ENCODE assay signal across 23 cellular contexts in genomic region chrX:154519389-154519788, GRCh38. TPM values are rescaled to one million over a fixed set of nuclear protein-coding genes. Genes with fewer than 3 reads are reported as not detected.
DNase-seq lines count a peak whose midpoint lies in the region; ATAC-seq, FAIRE-seq and TF ChIP-seq lines count a peak whose summit lies in the region.
"Had no signal": no experiment of that assay in that cellular context is flagged by ENCODE, and none has a peak within 500 bp of the region (broad histone marks: within the 10 kb centered on the region; RNA-seq: fewer than 3 reads in every experiment).

No MANE protein-coding gene starts in this region.

- peak; percentile 73 for FAIRE-seq in K562 (lab: Jason Lieb, UNC)
- FAIRE-seq: G401.6, GM12891, GM19239 had no signal

- H2AFZ ChIP-seq in K562 (ENCODE audit: low read depth, low read length), result peak overlapping the region; percentile 70

- CTCF ChIA-PET in K562 (lab: Yijun Ruan, JAX; ENCODE audit: low intra/inter-chr PET ratio), result interaction anchor here (0.6 kb wide), 1 partner anchor 9 kb away, joined by 5 read pairs; no protein-coding TSS in a partner anchor

- TF ChIP-seq CTCF in cardiac muscle cell (IDR thresholded peaks at IDR 0.05; ENCODE audit: low read depth, low read length) (no peak), K562 (IDR thresholded peaks at IDR 0.05 in 2 of 3, conservative IDR thresholded peaks at IDR 0.05 in 1 of 3; ENCODE audit: insufficient read depth in 2 of 3, low read depth in 1 of 3, low read length in 3 of 3) (no peak), mesothelial cell of epicardium (IDR thresholded peaks at IDR 0.05; ENCODE audit: unreplicated experiment) (no peak), testis (IDR thresholded peaks at IDR 0.05) (no peak)

- ATAC-seq in Right ventricle myocardium inferior (no peak), K562 (no peak)

- no peak for TF ChIP-seq EP300 in K562 (IDR thresholded peaks at IDR 0.05; ENCODE audit: low read length)

- peaks cover 18% of the 10 kb centered on the region for H3K79me2 ChIP-seq in K562 (ENCODE audit: control insufficient read depth, insufficient read depth, low read length)

- H3K27me3 Mint-ChIP-seq in mesothelial cell of epicardium (ENCODE audit: low read depth), result no peaks in the 10 kb centered on the region
- H3K27me3 Mint-ChIP-seq: CD4-positive, alpha-beta memory T cell; CD4-positive, CD25-positive, alpha-beta regulatory T cell had no signal

- peak overlapping the region; percentile 30 for H3K27ac Mint-ChIP-seq in mesothelial cell of epicardium
- H3K27ac Mint-ChIP-seq: CD14-positive monocyte; CD4-positive, CD25-positive, alpha-beta regulatory T cell; CD8-positive, alpha-beta memory T cell had no signal

- peaks cover 4% of the 10 kb centered on the region for H3K9me3 Mint-ChIP-seq in mesothelial cell of epicardium
- H3K9me3 Mint-ChIP-seq: CD4-positive, alpha-beta memory T cell; CD4-positive, CD25-positive, alpha-beta regulatory T cell; CD8-positive, alpha-beta memory T cell had no signal

- in situ Hi-C loops in K562 (cut with MboI), result no loop called here

- intact Hi-C loops in Right ventricle myocardium inferior (cut with DNase I) (no loop called here), K562 (cut with micrococcal nuclease) (loop anchor here (5.0 kb wide), 1 partner anchor 37 kb away; no protein-coding TSS in a partner anchor), testis (cut with DNase I; ENCODE audit: low total_unique reads) (no loop called here)

- H3K27ac ChIP-seq in cardiac muscle cell, result peak overlapping the region; percentile 71
- H3K27ac ChIP-seq in K562 (ENCODE audit: extremely low read depth, low read depth, low read length), result peak overlapping the region; percentile 41; the same call in 1 of the 3 replicates
- no peak overlapping the region for H3K27ac ChIP-seq in testis
- no peak overlapping the region for H3K27ac ChIP-seq in effector memory CD4-positive, alpha-beta T cell (ENCODE audit: insufficient read depth, low read length, poor library complexity, severe bottlenecking)
- H3K27ac ChIP-seq: 22Rv1, BLaER1 had no signal

- no peak for TF ChIP-seq POLR2A in K562 (conservative IDR thresholded peaks at IDR 0.05)
- TF ChIP-seq POLR2A in testis (IDR thresholded peaks at IDR 0.05), result no peak

- peaks cover 18% of the 10 kb centered on the region for H3K4me1 ChIP-seq in cardiac muscle cell (ENCODE audit: low read depth)
- H3K4me1 ChIP-seq in K562 (replicated peaks in 1 of 2; ENCODE audit: control insufficient read depth in 2 of 2, insufficient read depth in 2 of 2, low read length in 2 of 2), result peaks cover 13 to 37% of the 10 kb centered on the region in 2 experiments; a peak in 4 of 5 replicates
- H3K4me1 ChIP-seq in testis, result peaks cover 12% of the 10 kb centered on the region
- no peaks in the 10 kb centered on the region for H3K4me1 ChIP-seq in effector memory CD4-positive, alpha-beta T cell (ENCODE audit: control insufficient read depth, insufficient read depth, low read length, poor library complexity, severe bottlenecking)
- H3K4me1 ChIP-seq: BE2C had no signal

- no peak overlapping the region for H3K4me3 ChIP-seq in cardiac muscle cell
- H3K4me3 ChIP-seq in K562, result no peak overlapping the region
- no peak overlapping the region for H3K4me3 ChIP-seq in testis
- no peak overlapping the region for H3K4me3 ChIP-seq in effector memory CD4-positive, alpha-beta T cell (ENCODE audit: insufficient read depth, low read depth, low read length, poor library complexity, severe bottlenecking)
- H3K4me3 ChIP-seq: BLaER1 had no signal

- peaks cover 20% of the 10 kb centered on the region for H3K4me1 Mint-ChIP-seq in mesothelial cell of epicardium

- no peaks in the 10 kb centered on the region for H3K36me3 Mint-ChIP-seq in mesothelial cell of epicardium
- H3K36me3 Mint-ChIP-seq: CD14-positive monocyte; CD4-positive, CD25-positive, alpha-beta regulatory T cell; CD8-positive, alpha-beta memory T cell had no signal

- H3K4me2 ChIP-seq in K562 (ENCODE audit: insufficient read depth, low read length), result peak overlapping the region; percentile 37; the same call in 1 of the 2 replicates
- H3K4me2 ChIP-seq: BLaER1 had no signal

- peak overlapping the region; percentile 25 to 81; a peak in 2 of 4 replicates for H3K9ac ChIP-seq in K562 (ENCODE audit: insufficient read depth in 1 of 2, low read depth in 2 of 2, low read length in 2 of 2)
- H3K9ac ChIP-seq: BLaER1 had no signal

- H3K27me3 ChIP-seq in cardiac muscle cell, result no peaks in the 10 kb centered on the region
- no peaks in the 10 kb centered on the region for H3K27me3 ChIP-seq in K562 (ENCODE audit: control insufficient read depth in 2 of 2, insufficient read depth in 2 of 2, low read length in 2 of 2)
- no peaks in the 10 kb centered on the region for H3K27me3 ChIP-seq in testis
- H3K27me3 ChIP-seq in effector memory CD4-positive, alpha-beta T cell (replicated peaks; ENCODE audit: control insufficient read depth, insufficient read depth, low read length, poor library complexity, severe bottlenecking), result no peaks in the 10 kb centered on the region
- H3K27me3 ChIP-seq: BE2C had no signal

- BruUV-seq in K562 (replicated peaks; lab: Mats Ljungman, UMichigan), result no TSS peak

- WGBS in K562 (ENCODE audit: insufficient coverage, low coverage, missing lambda C conversion rate), result 13% methylated on average over 6 of the region's 8 CpGs
- 52 to 86% methylated on average over 8 of the region's 8 CpGs for WGBS in testis, 2 donors

- H3K9me3 ChIP-seq in cardiac muscle cell (ENCODE audit: low read depth) (no peaks in the 10 kb centered on the region), K562 (replicated peaks; ENCODE audit: control insufficient read depth, insufficient read depth, low read depth, low read length) (no peaks in the 10 kb centered on the region), testis (no peaks in the 10 kb centered on the region)
- no peaks in the 10 kb centered on the region for H3K9me3 ChIP-seq in effector memory CD4-positive, alpha-beta T cell (ENCODE audit: control insufficient read depth, low read length)
- H3K9me3 ChIP-seq: BE2C had no signal

- POLR2A ChIA-PET in K562 (lab: Yijun Ruan, JAX), result interaction anchor here (1.0 to 1.8 kb wide), 3 partner anchors 12 to 121 kb away, joined by 4 to 5 read pairs (median 5); partner anchors contain the start of gene RPL10

- H4K20me1 ChIP-seq in K562 (replicated peaks; ENCODE audit: control insufficient read depth, insufficient read depth, low read length), result no peaks in the 10 kb centered on the region
- H4K20me1 ChIP-seq: BLaER1 had no signal

- no peaks in the 10 kb centered on the region for H3K9me1 ChIP-seq in K562 (ENCODE audit: control insufficient read depth, insufficient read depth, low read length)

- no peak for TF ChIP-seq RAD21 in K562 (CRISPR knock-in tag; conservative IDR thresholded peaks at IDR 0.05 in 1 of 2, IDR thresholded peaks at IDR 0.05 in 1 of 2)

- H3K4me3 Mint-ChIP-seq in mesothelial cell of epicardium, result no peak overlapping the region
- H3K4me3 Mint-ChIP-seq: CD14-positive monocyte; CD4-positive, alpha-beta memory T cell; CD4-positive, CD25-positive, alpha-beta regulatory T cell; CD8-positive, alpha-beta memory T cell had no signal

- no peaks in the 10 kb centered on the region for H3K36me3 ChIP-seq in cardiac muscle cell
- H3K36me3 ChIP-seq in K562 (ENCODE audit: control insufficient read depth, insufficient read depth, low read length), result no peaks in the 10 kb centered on the region
- H3K36me3 ChIP-seq in testis (ENCODE audit: low read depth, missing control alignments), result no peaks in the 10 kb centered on the region
- H3K36me3 ChIP-seq in effector memory CD4-positive, alpha-beta T cell (ENCODE audit: control insufficient read depth, insufficient read depth, low read length), result no peaks in the 10 kb centered on the region
- H3K36me3 ChIP-seq: BE2C, BLaER1 had no signal

- no peak for DNase-seq in cardiac muscle cell (ENCODE audit: low read depth in 1 of 2, low spot score in 1 of 2)
- no peak for DNase-seq in Right ventricle myocardium inferior (ENCODE audit: missing footprints)
- DNase-seq in K562 (ENCODE audit: extremely low read depth in 1 of 4, low spot score in 3 of 4), result peak in 1 of 4 experiments; percentile 63
- DNase-seq in mesothelial cell of epicardium (ENCODE audit: low spot score in 2 of 2, unreplicated experiment in 2 of 2), result no peak
- DNase-seq in testis, result peak; percentile 25
- no peak for DNase-seq in effector memory CD4-positive, alpha-beta T cell
- no peak for DNase-seq in nucleus accumbens (lab: John Stamatoyannopoulos, UW)
- DNase-seq in NCI-H2081 (lab: John Stamatoyannopoulos, UW), result no peak
- DNase-seq: ACHN; BE2C; C1 segment of cervical spinal cord; CD4-positive, alpha-beta memory T cell; CD4-positive, CD25-positive, alpha-beta regulatory T cell; CD8-positive, alpha-beta memory T cell; COR-L47; DMS79 treated with DMSO at 0.1 percent for 48 hours; GF-D8 had no signal

RNA-seq across cellular contexts. Expression of gene FAM3A, which starts 3.4 kb away (rescaled TPM):
- total RNA-seq in cardiac muscle cell (121 and 140 TPM in 2 replicates), Right ventricle myocardium inferior (62.1 TPM), K562 (2014; rRNA removed) (53.3 and 67.6 TPM in 2 replicates), K562 (2014; rRNA removed; fragmentation: Illumina TruSeq; extraction: Trizol) (6.6 and 10.0 TPM in 2 replicates), K562 (2015; rRNA removed; fragmentation: Illumina TruSeq; extraction: Trizol) (27.0 and 32.3 TPM in 2 replicates), K562 (2021) (68.9 and 70.6 TPM in 2 replicates), mesothelial cell of epicardium (39.1 to 42.9 TPM (median 41.1 TPM) in 3 replicates), testis (10 to 100 TPM; 24.7 to 41.1 TPM)
- polyA plus RNA-seq in cardiac muscle cell (112 and 136 TPM in 2 replicates), K562 (2011; rRNA removed) (29.2 and 44.1 TPM in 2 replicates), K562 (2014; fragmentation: Illumina TruSeq; extraction: Trizol) (24.2 and 44.9 TPM in 2 replicates), K562 (2014; fragmentation: Nextera tagmentation; extraction: Ambion mirVana) (1 to 10 TPM in 1 of 2 experiments, under 1 TPM in 1; 0.75 to 1.8 TPM), K562 (2014; rRNA removed) (62.9 and 66.7 TPM in 2 replicates), testis (ENCODE audit: insufficient read depth, low read depth, low replicate concordance) (24.0 TPM)
- total RNA-seq in K562 (2011; cell fraction: chromatin; rRNA removed; ENCODE audit: low replicate concordance), result 62.3 and 136 TPM in 2 replicates
- 135 and 139 TPM in 2 replicates for total RNA-seq in K562 (2011; cell fraction: nucleolus; rRNA removed)
- 84.9 and 88.7 TPM in 2 replicates for total RNA-seq in K562 (2011; cell fraction: nucleoplasm; rRNA removed)
- polyA plus RNA-seq in K562 (2011; cell fraction: cytosol; rRNA removed), result 45.6 and 88.5 TPM in 2 replicates
- polyA plus RNA-seq in K562 (2011; cell fraction: nucleus; rRNA removed), result 159 and 221 TPM in 2 replicates
- 47.8 and 77.3 TPM in 2 replicates for polyA plus RNA-seq in K562 (2012)
- 7.6 and 13.4 TPM in 2 replicates for polyA minus RNA-seq in K562 (2011; rRNA and poly(A)+ RNA removed)
- polyA minus RNA-seq in K562 (2011; cell fraction: cytosol; rRNA and poly(A)+ RNA removed), result 25.1 and 30.7 TPM in 2 replicates
- polyA minus RNA-seq in K562 (2011; cell fraction: nucleus; rRNA and poly(A)+ RNA removed), result 25.2 and 34.2 TPM in 2 replicates

RNA-seq across cellular contexts. Expression of gene G6PD, which starts 27.3 kb away (rescaled TPM):
- total RNA-seq in cardiac muscle cell (30.7 and 36.0 TPM in 2 replicates), Right ventricle myocardium inferior (15.0 TPM), K562 (2014; rRNA removed) (80.2 and 104 TPM in 2 replicates), K562 (2014; rRNA removed; fragmentation: Illumina TruSeq; extraction: Trizol) (28.7 and 44.7 TPM in 2 replicates), K562 (2015; rRNA removed; fragmentation: Illumina TruSeq; extraction: Trizol) (66.4 and 73.6 TPM in 2 replicates), K562 (2021) (205 and 212 TPM in 2 replicates), mesothelial cell of epicardium (54.4 to 56.5 TPM (median 55.8 TPM) in 3 replicates), testis (100 to 1,000 TPM; 263 to 419 TPM)
- polyA plus RNA-seq in cardiac muscle cell (7.7 and 9.9 TPM in 2 replicates), K562 (2011; rRNA removed) (44.6 and 133 TPM in 2 replicates), K562 (2014; fragmentation: Illumina TruSeq; extraction: Trizol) (222 and 260 TPM in 2 replicates), K562 (2014; fragmentation: Nextera tagmentation; extraction: Ambion mirVana) (10 to 100 TPM in 1 of 2 experiments, 1 to 10 TPM in 1; 2.9 to 18.3 TPM), K562 (2014; rRNA removed) (86.3 and 104 TPM in 2 replicates), testis (ENCODE audit: insufficient read depth, low read depth, low replicate concordance) (206 TPM)
- total RNA-seq in K562 (2011; cell fraction: chromatin; rRNA removed; ENCODE audit: low replicate concordance), result 99.3 and 369 TPM in 2 replicates
- total RNA-seq in K562 (2011; cell fraction: nucleolus; rRNA removed), result 201 and 212 TPM in 2 replicates
- total RNA-seq in K562 (2011; cell fraction: nucleoplasm; rRNA removed), result 122 and 126 TPM in 2 replicates
- 69.2 and 84.8 TPM in 2 replicates for polyA plus RNA-seq in K562 (2011; cell fraction: cytosol; rRNA removed)
- polyA plus RNA-seq in K562 (2011; cell fraction: nucleus; rRNA removed), result 266 and 292 TPM in 2 replicates
- 217 and 238 TPM in 2 replicates for polyA plus RNA-seq in K562 (2012)
- polyA minus RNA-seq in K562 (2011; rRNA and poly(A)+ RNA removed), result 39.7 and 47.5 TPM in 2 replicates
- polyA minus RNA-seq in K562 (2011; cell fraction: cytosol; rRNA and poly(A)+ RNA removed), result 94.5 and 147 TPM in 2 replicates
- polyA minus RNA-seq in K562 (2011; cell fraction: nucleus; rRNA and poly(A)+ RNA removed), result 96.3 and 128 TPM in 2 replicates

RNA-seq across cellular contexts. Expression of gene IKBKG, which starts 28.0 kb away (rescaled TPM):
- total RNA-seq in cardiac muscle cell (15.1 and 18.7 TPM in 2 replicates), Right ventricle myocardium inferior (15.5 TPM), K562 (2014; rRNA removed) (28.2 and 45.3 TPM in 2 replicates), K562 (2014; rRNA removed; fragmentation: Illumina TruSeq; extraction: Trizol) (6.8 and 10.6 TPM in 2 replicates), K562 (2015; rRNA removed; fragmentation: Illumina TruSeq; extraction: Trizol) (21.9 and 22.2 TPM in 2 replicates), K562 (2021) (46.2 and 51.8 TPM in 2 replicates), mesothelial cell of epicardium (19.1 to 20.6 TPM (median 19.1 TPM) in 3 replicates), testis (10 to 100 TPM; 28.1 to 38.7 TPM)
- polyA plus RNA-seq in cardiac muscle cell (13.6 and 23.5 TPM in 2 replicates), K562 (2011; rRNA removed) (23.4 and 29.9 TPM in 2 replicates), K562 (2014; fragmentation: Illumina TruSeq; extraction: Trizol) (18.6 and 29.3 TPM in 2 replicates), K562 (2014; fragmentation: Nextera tagmentation; extraction: Ambion mirVana) (under 1 TPM; 0.68 to 0.99 TPM), K562 (2014; rRNA removed) (52.9 and 60.0 TPM in 2 replicates), testis (ENCODE audit: insufficient read depth, low read depth, low replicate concordance) (27.9 TPM)
- 24.9 and 66.1 TPM in 2 replicates for total RNA-seq in K562 (2011; cell fraction: chromatin; rRNA removed; ENCODE audit: low replicate concordance)
- 52.9 and 57.4 TPM in 2 replicates for total RNA-seq in K562 (2011; cell fraction: nucleolus; rRNA removed)
- 30.5 and 36.4 TPM in 2 replicates for total RNA-seq in K562 (2011; cell fraction: nucleoplasm; rRNA removed)
- 34.4 and 69.6 TPM in 2 replicates for polyA plus RNA-seq in K562 (2011; cell fraction: cytosol; rRNA removed)
- 90.6 and 112 TPM in 2 replicates for polyA plus RNA-seq in K562 (2011; cell fraction: nucleus; rRNA removed)
- 32.7 and 39.8 TPM in 2 replicates for polyA plus RNA-seq in K562 (2012)
- polyA minus RNA-seq in K562 (2011; rRNA and poly(A)+ RNA removed), result 4.2 and 5.7 TPM in 2 replicates
- polyA minus RNA-seq in K562 (2011; cell fraction: cytosol; rRNA and poly(A)+ RNA removed), result 16.6 and 19.2 TPM in 2 replicates
- 19.4 and 22.9 TPM in 2 replicates for polyA minus RNA-seq in K562 (2011; cell fraction: nucleus; rRNA and poly(A)+ RNA removed)

RNA-seq across cellular contexts. Expression of gene SLC10A3, which starts 29.0 kb away (rescaled TPM):
- total RNA-seq in cardiac muscle cell, result 31.1 and 47.3 TPM in 2 replicates
- polyA plus RNA-seq in cardiac muscle cell, result 25.9 and 29.9 TPM in 2 replicates
- total RNA-seq in Right ventricle myocardium inferior, result 13.0 TPM
- total RNA-seq in K562 (2011; cell fraction: chromatin; rRNA removed; ENCODE audit: low replicate concordance), result 11.1 and 43.4 TPM in 2 replicates
- total RNA-seq in K562 (2011; cell fraction: nucleolus; rRNA removed), result 58.4 and 62.9 TPM in 2 replicates
- 27.9 and 31.5 TPM in 2 replicates for total RNA-seq in K562 (2011; cell fraction: nucleoplasm; rRNA removed)
- 21.7 and 28.6 TPM in 2 replicates for total RNA-seq in K562 (2014; rRNA removed)
- 5.5 and 9.6 TPM in 2 replicates for total RNA-seq in K562 (2014; rRNA removed; fragmentation: Illumina TruSeq; extraction: Trizol)
- 19.7 and 20.7 TPM in 2 replicates for total RNA-seq in K562 (2015; rRNA removed; fragmentation: Illumina TruSeq; extraction: Trizol)
- 30.6 and 31.6 TPM in 2 replicates for total RNA-seq in K562 (2021)
- polyA plus RNA-seq in K562 (2011; rRNA removed), result 10.7 and 15.1 TPM in 2 replicates
- polyA plus RNA-seq in K562 (2011; cell fraction: cytosol; rRNA removed), result 16.7 and 48.0 TPM in 2 replicates
- 25.2 and 42.1 TPM in 2 replicates for polyA plus RNA-seq in K562 (2011; cell fraction: nucleus; rRNA removed)
- polyA plus RNA-seq in K562 (2012), result 32.7 and 34.9 TPM in 2 replicates
- polyA plus RNA-seq in K562 (2014; fragmentation: Illumina TruSeq; extraction: Trizol), result 16.7 and 33.1 TPM in 2 replicates
- polyA plus RNA-seq in K562 (2014; fragmentation: Nextera tagmentation; extraction: Ambion mirVana), result 1 to 10 TPM; 5.2 to 6.0 TPM
- polyA plus RNA-seq in K562 (2014; rRNA removed), result 26.2 and 33.4 TPM in 2 replicates
- polyA minus RNA-seq in K562 (2011; rRNA and poly(A)+ RNA removed), result 4.8 and 7.1 TPM in 2 replicates
- 14.8 and 15.9 TPM in 2 replicates for polyA minus RNA-seq in K562 (2011; cell fraction: cytosol; rRNA and poly(A)+ RNA removed)
- 13.5 and 16.4 TPM in 2 replicates for polyA minus RNA-seq in K562 (2011; cell fraction: nucleus; rRNA and poly(A)+ RNA removed)
- 30.1 to 30.8 TPM (median 30.2 TPM) in 3 replicates for total RNA-seq in mesothelial cell of epicardium
- 10 to 100 TPM; 25.0 to 26.5 TPM for total RNA-seq in testis
- 22.4 TPM for polyA plus RNA-seq in testis (ENCODE audit: insufficient read depth, low read depth, low replicate concordance)

RNA-seq across cellular contexts. Expression of gene UBL4A, which starts 33.0 kb away (rescaled TPM):
- total RNA-seq in cardiac muscle cell (65.2 and 103 TPM in 2 replicates), Right ventricle myocardium inferior (58.4 TPM), K562 (2014; rRNA removed) (140 and 170 TPM in 2 replicates), K562 (2014; rRNA removed; fragmentation: Illumina TruSeq; extraction: Trizol) (51.5 and 69.9 TPM in 2 replicates), K562 (2015; rRNA removed; fragmentation: Illumina TruSeq; extraction: Trizol) (99.9 and 100 TPM in 2 replicates), K562 (2021) (120 TPM in 2 replicates), mesothelial cell of epicardium (28.4 to 29.3 TPM (median 29.2 TPM) in 3 replicates), testis (10 to 100 TPM; 16.8 to 18.9 TPM)
- polyA plus RNA-seq in cardiac muscle cell (53.4 and 60.7 TPM in 2 replicates), K562 (2011; rRNA removed) (73.9 and 78.4 TPM in 2 replicates), K562 (2014; fragmentation: Illumina TruSeq; extraction: Trizol) (101 and 112 TPM in 2 replicates), K562 (2014; fragmentation: Nextera tagmentation; extraction: Ambion mirVana) (10 to 100 TPM; 15.2 to 31.7 TPM), K562 (2014; rRNA removed) (115 and 119 TPM in 2 replicates), testis (ENCODE audit: insufficient read depth, low read depth, low replicate concordance) (13.3 TPM)
- 21.7 and 76.7 TPM in 2 replicates for total RNA-seq in K562 (2011; cell fraction: chromatin; rRNA removed; ENCODE audit: low replicate concordance)
- 85.0 and 90.5 TPM in 2 replicates for total RNA-seq in K562 (2011; cell fraction: nucleolus; rRNA removed)
- total RNA-seq in K562 (2011; cell fraction: nucleoplasm; rRNA removed), result 36.0 and 48.8 TPM in 2 replicates
- polyA plus RNA-seq in K562 (2011; cell fraction: cytosol; rRNA removed), result 99.1 and 201 TPM in 2 replicates
- 55.9 and 76.2 TPM in 2 replicates for polyA plus RNA-seq in K562 (2011; cell fraction: nucleus; rRNA removed)
- 93.8 and 109 TPM in 2 replicates for polyA plus RNA-seq in K562 (2012)
- 46.0 and 65.1 TPM in 2 replicates for polyA minus RNA-seq in K562 (2011; rRNA and poly(A)+ RNA removed)
- polyA minus RNA-seq in K562 (2011; cell fraction: cytosol; rRNA and poly(A)+ RNA removed), result 73.7 and 77.5 TPM in 2 replicates
- 31.8 and 40.9 TPM in 2 replicates for polyA minus RNA-seq in K562 (2011; cell fraction: nucleus; rRNA and poly(A)+ RNA removed)

Comparison
In these comparisons a context has a peak if more than half of its experiments do, and no peak if none do; other contexts are left out.
1. H3K27ac ChIP-seq: peak in cardiac muscle cell (single experiment) and K562 (single experiment); none in testis (0 of 2) and effector memory CD4-positive, alpha-beta T cell (single experiment).